In genomic region chr14:76784266-76784874, GRCh38 we compare ENCODE assay signal across 14 cellular contexts. TPM values are rescaled to one million over a fixed set of nuclear protein-coding genes. Genes with fewer than 3 reads are reported as not detected.
DNase-seq lines count a peak whose midpoint lies in the region; ATAC-seq, FAIRE-seq and TF ChIP-seq lines count a peak whose summit lies in the region.
"Had no signal": no experiment of that assay in that cellular context is flagged by ENCODE, and none has a peak within 500 bp of the region (broad histone marks: within the 10 kb centered on the region; RNA-seq: fewer than 3 reads in every experiment).

No MANE protein-coding gene starts in this region.

- BruUV-seq in Caco-2 (replicated peaks; lab: Mats Ljungman, UMichigan) = no TSS peak

- TF ChIP-seq CTCF in Caco-2 (IDR thresholded peaks at IDR 0.05; ENCODE audit: insufficient read depth in 1 of 2, low read depth in 1 of 2, low read length in 1 of 2, severe bottlenecking in 1 of 2, unreplicated experiment in 1 of 2) = no peak
- TF ChIP-seq CTCF in mucosa of descending colon (IDR thresholded peaks at IDR 0.05) = no peak

- H3K27me3 Mint-ChIP-seq in Caco-2 (ENCODE audit: insufficient read depth, unreplicated experiment) = no peaks in the 10 kb centered on the region
- H3K27me3 Mint-ChIP-seq: stimulated activated naive CD8-positive, alpha-beta T cell treated with anti-CD3 and anti-CD28 coated beads, Interleukin-15, Interleukin-2, amounts not matched to agents 100 ng/mL and 50 ng/mL, for 24 hours had no signal

- FAIRE-seq in urothelium cell line (lab: Jason Lieb, UNC) = peak; percentile 93

- H3K9me3 ChIP-seq in Caco-2 (no peaks in the 10 kb centered on the region), mucosa of descending colon (no peaks in the 10 kb centered on the region)
- H3K9me3 ChIP-seq: MG63, Peyer's patch, sigmoid colon had no signal

- no peak for DNase-seq in Right ventricle myocardium superior
- DNase-seq in Right ventricle myocardium inferior (ENCODE audit: missing footprints) = no peak
- no peak for DNase-seq in left lobe of liver (ENCODE audit: low spot score)
- DNase-seq in urothelium cell line (ENCODE audit: low spot score) = no peak
- DNase-seq in Caco-2 = no peak
- DNase-seq in hypothalamus (lab: John Stamatoyannopoulos, UW) = no peak
- DNase-seq in mucosa of descending colon = no peak

- H3K27ac ChIP-seq in angular gyrus (ENCODE audit: low read depth, low read length) = peak overlapping the region; percentile 33
- H3K27ac ChIP-seq: Peyer's patch, sigmoid colon had no signal

- H3K36me3 Mint-ChIP-seq in Caco-2 (ENCODE audit: insufficient read depth, unreplicated experiment) = peaks cover 7% of the 10 kb centered on the region

- POLR2A ChIA-PET in Caco-2 (lab: Charles Lee) = interaction anchor here (0.7 kb wide), 1 partner anchor 28 kb away, joined by 4 read pairs; the partner anchor contains the start of gene ANGEL1

- CTCF ChIA-PET in Caco-2 (lab: Charles Lee) = interaction anchor here (0.6 to 1.8 kb wide), 11 partner anchors 9 to 683 kb away, joined by 3 to 21 read pairs (median 5); partner anchors contain the start of gene ANGEL1

- ATAC-seq in Right ventricle myocardium superior (ENCODE audit: poor library complexity) (peak; percentile 19), Right ventricle myocardium inferior (no peak), left lobe of liver (peak; percentile 7), mucosa of descending colon (no peak)

- no peaks in the 10 kb centered on the region for H3K4me1 Mint-ChIP-seq in Caco-2 (ENCODE audit: low read depth, unreplicated experiment)

- H3K36me3 ChIP-seq in Caco-2 (ENCODE audit: control insufficient read depth, insufficient read depth, low read length) = no peaks in the 10 kb centered on the region
- peaks cover 4% of the 10 kb centered on the region for H3K36me3 ChIP-seq in mucosa of descending colon (ENCODE audit: low read depth)
- H3K36me3 ChIP-seq: MG63 had no signal

- no peaks in the 10 kb centered on the region for H3K9me3 Mint-ChIP-seq in Caco-2 (ENCODE audit: unreplicated experiment)
- H3K9me3 Mint-ChIP-seq: stimulated activated naive CD8-positive, alpha-beta T cell treated with anti-CD3 and anti-CD28 coated beads, Interleukin-15, Interleukin-2, amounts not matched to agents 100 ng/mL and 50 ng/mL, for 24 hours had no signal

- no peaks in the 10 kb centered on the region for H3K27me3 ChIP-seq in Caco-2 (replicated peaks; ENCODE audit: control insufficient read depth, insufficient read depth, low read length)
- H3K27me3 ChIP-seq: MG63, Peyer's patch, sigmoid colon had no signal

- H3K4me1 ChIP-seq in Caco-2 (no peaks in the 10 kb centered on the region), mucosa of descending colon (ENCODE audit: low read depth) (no peaks in the 10 kb centered on the region)

- H3K27ac Mint-ChIP-seq in Caco-2 (ENCODE audit: unreplicated experiment) = no peak overlapping the region

- H3K4me3 ChIP-seq in Caco-2 (ENCODE audit: low read depth, low read length) (no peak overlapping the region), mucosa of descending colon (no peak overlapping the region)
- H3K4me3 ChIP-seq: MG63, Peyer's patch, sigmoid colon had no signal

- no peak overlapping the region for H3K4me3 Mint-ChIP-seq in Caco-2 (ENCODE audit: unreplicated experiment)
- H3K4me3 Mint-ChIP-seq: stimulated activated naive CD8-positive, alpha-beta T cell treated with anti-CD3 and anti-CD28 coated beads, Interleukin-15, Interleukin-2, amounts not matched to agents 100 ng/mL and 50 ng/mL, for 24 hours had no signal

- intact Hi-C loops in Right ventricle myocardium superior (cut with DNase I) (loop anchor here (2.0 kb wide), 1 partner anchor 74 kb away; no protein-coding TSS in a partner anchor), Right ventricle myocardium inferior (cut with DNase I) (no loop called here), Caco-2 (cut with micrococcal nuclease; ENCODE audit: unreplicated experiment) (no loop called here), mucosa of descending colon (cut with DNase I, micrococcal nuclease) (no loop called here)

RNA-seq across cellular contexts. Expression of gene VASH1, which starts 23.1 kb away (rescaled TPM):
- total RNA-seq in Right ventricle myocardium superior (14.3 TPM), Right ventricle myocardium inferior (14.4 TPM), left lobe of liver (3.0 TPM), Caco-2 (2022) (0.16 and 0.18 TPM in 2 replicates), mucosa of descending colon (10 to 100 TPM in 1 of 3 donors, 1 to 10 TPM in 2; 4.8 to 11.6 (median 5.4) TPM)

RNA-seq across cellular contexts. Expression of gene ANGEL1, which starts 28.3 kb away (rescaled TPM):
- total RNA-seq in Right ventricle myocardium superior (8.7 TPM), Right ventricle myocardium inferior (10.5 TPM), left lobe of liver (22.2 TPM), Caco-2 (2022) (23.0 and 23.2 TPM in 2 replicates), mucosa of descending colon (10 to 100 TPM; 12.6 to 17.1 (median 13.5) TPM)

RNA-seq across cellular contexts. Expression of gene LRRC74A, which starts 41.8 kb away (rescaled TPM):
- total RNA-seq in Right ventricle myocardium superior = not detected
- total RNA-seq in Right ventricle myocardium inferior = not detected
- not detected for total RNA-seq in left lobe of liver
- not detected in 2 replicates for total RNA-seq in Caco-2 (2022)
- not detected for total RNA-seq in mucosa of descending colon
- total RNA-seq: H1, Peyer's patch, sigmoid colon, urinary bladder had no signal

Comparison
In these comparisons a context has a peak if more than half of its experiments do, and no peak if none do; other contexts are left out.
1. ATAC-seq: peak in Right ventricle myocardium superior (single experiment) and left lobe of liver (single experiment); none in Right ventricle myocardium inferior (single experiment) and mucosa of descending colon (single experiment).